Comparison of ENCODE assay signal across 15 cellular contexts in genomic region chr3:121957674-121958419, GRCh38.
DNase-seq lines count a peak whose midpoint lies in the region; ATAC-seq, FAIRE-seq and TF ChIP-seq lines count a peak whose summit lies in the region.
"Had no signal": no experiment of that assay in that cellular context is flagged by ENCODE, and none has a peak within 500 bp of the region (broad histone marks: within the 10 kb centered on the region; RNA-seq: fewer than 3 reads in every experiment).

No MANE protein-coding gene starts in this region.

- ATAC-seq in right lobe of liver (peak; percentile 28 to 72 (median 54)), HepG2 (no peak), HG02981 (IDR thresholded peaks at IDR 0.05; ENCODE audit: unreplicated experiment) (peak; percentile 65), heart right ventricle (peak in 6 of 8 donors; percentile 58 to 82 (median 66))

- in situ Hi-C loops in HepG2 (cut with HindIII; ENCODE audit: extremely low pct_ligation_motif_present, low pct_unique_long_range_greater_than_20kb) = no loop called here

- CTCF ChIA-PET in HepG2 (lab: Yijun Ruan, JAX; ENCODE audit: low intra/inter-chr PET ratio, low total read pairs) = no interaction called here

- no peak overlapping the region for H3K9ac ChIP-seq in HepG2 (ENCODE audit: insufficient read depth, low read depth, low read length)

- no peak overlapping the region for H3K27ac ChIP-seq in right lobe of liver
- H3K27ac ChIP-seq in HepG2 (ENCODE audit: extremely low read length, insufficient read depth, low read length) = no peak overlapping the region
- peak overlapping the region in 3 of 10 donors; percentile 46 to 72 (median 51) for H3K27ac ChIP-seq in heart right ventricle
- H3K27ac ChIP-seq in sigmoid colon = no peak overlapping the region

- H3K4me3 ChIP-seq in right lobe of liver (no peak overlapping the region), HepG2 (replicated peaks in 1 of 3; ENCODE audit: insufficient read depth in 1 of 3, low read depth in 2 of 3, low read length in 3 of 3) (no peak overlapping the region), heart right ventricle (no peak overlapping the region), sigmoid colon (no peak overlapping the region)
- H3K4me3 ChIP-seq: dorsolateral prefrontal cortex, spleen had no signal

- no peak for TF ChIP-seq RAD21 in HepG2 (CRISPR knock-in tag; IDR thresholded peaks at IDR 0.05)

- H3K4me2 ChIP-seq in HepG2 (ENCODE audit: low read depth, low read length) = no peak overlapping the region

- DNase-seq in right lobe of liver (no peak), HepG2 (ENCODE audit: low spot score) (no peak), heart right ventricle (peak in 1 of 2 donors; percentile 15), sigmoid colon (no peak), dermis blood vessel endothelial cell (no peak), NCI-H187 treated with DMSO at 0.1 percent for 48 hours (lab: John Stamatoyannopoulos, UW) (no peak)
- no peak for DNase-seq in activated CD4-positive, CD25-positive, alpha-beta regulatory T cell (lab: John Stamatoyannopoulos, UW)
- DNase-seq: ACHN; activated CD8-positive, alpha-beta memory T cell treated with anti-CD3 and anti-CD28 coated beads, Interleukin-2, amount 50 U/mL, for 48 hours; dorsolateral prefrontal cortex; NCI-H226; nephron progenitor cell; spleen had no signal

- no peak for TF ChIP-seq POLR2A in right lobe of liver (IDR thresholded peaks at IDR 0.05)
- no peak for TF ChIP-seq POLR2A in HepG2 (IDR thresholded peaks at IDR 0.05; ENCODE audit: insufficient read depth in 1 of 2, low read depth in 2 of 2, low read length in 2 of 2)
- TF ChIP-seq POLR2A in sigmoid colon (IDR thresholded peaks at IDR 0.05) = no peak

- POLR2A ChIA-PET in HepG2 (lab: Yijun Ruan, JAX) = no interaction called here

- H3K4me1 ChIP-seq in right lobe of liver (no peaks in the 10 kb centered on the region), HepG2 (ENCODE audit: insufficient read depth, low read length) (no peaks in the 10 kb centered on the region), heart right ventricle (peaks cover 0 to 21% (median 0%) of the 10 kb centered on the region in 9 donors), sigmoid colon (no peaks in the 10 kb centered on the region)

- TF ChIP-seq CTCF in right lobe of liver (IDR thresholded peaks at IDR 0.05) (no peak), HepG2 (CRISPR knock-in tag; IDR thresholded peaks at IDR 0.05) (no peak), heart right ventricle (IDR thresholded peaks at IDR 0.05) (no peak), sigmoid colon (IDR thresholded peaks at IDR 0.05) (no peak)

- intact Hi-C loops in right lobe of liver (cut with DNase I) = no loop called here
- intact Hi-C loops in HepG2 (cut with micrococcal nuclease; ENCODE audit: unreplicated experiment) = no loop called here
- intact Hi-C loops in heart right ventricle (cut with DNase I) = no loop called here
- intact Hi-C loops in sigmoid colon (cut with DNase I) = no loop called here

- H3K27me3 ChIP-seq in right lobe of liver = no peaks in the 10 kb centered on the region
- H3K27me3 ChIP-seq in HepG2 (ENCODE audit: control insufficient read depth in 1 of 2, insufficient read depth in 2 of 2, low read length in 2 of 2) = no peaks in the 10 kb centered on the region
- H3K27me3 ChIP-seq in heart right ventricle = no peaks in the 10 kb centered on the region
- no peaks in the 10 kb centered on the region for H3K27me3 ChIP-seq in sigmoid colon
- H3K27me3 ChIP-seq: dorsolateral prefrontal cortex, spleen had no signal

- no TSS peak for BruUV-seq in HepG2 (replicated peaks; lab: Mats Ljungman, UMichigan)

- H2AFZ ChIP-seq in HepG2 (ENCODE audit: low read length) = no peak overlapping the region

- H3K9me3 ChIP-seq in right lobe of liver (peaks cover 0 to under 1% (median 0%) of the 10 kb centered on the region in 4 donors), HepG2 (ENCODE audit: low read length) (no peaks in the 10 kb centered on the region), heart right ventricle (peaks cover 0 to 18% (median 0%) of the 10 kb centered on the region in 11 donors), sigmoid colon (no peaks in the 10 kb centered on the region)

- TF ChIP-seq EP300 in HepG2 (IDR thresholded peaks at IDR 0.05; ENCODE audit: low read depth in 2 of 2, low read length in 2 of 2) = no peak
- no peak for TF ChIP-seq EP300 in HepG2 (CRISPR knock-in tag; IDR thresholded peaks at IDR 0.05; ENCODE audit: borderline replicate concordance)
- TF ChIP-seq EP300 in sigmoid colon (IDR thresholded peaks at IDR 0.05) = no peak

- no peak for FAIRE-seq in HepG2 (lab: Jason Lieb, UNC)
- FAIRE-seq: TTC549 had no signal

- no peaks in the 10 kb centered on the region for H3K36me3 ChIP-seq in right lobe of liver
- no peaks in the 10 kb centered on the region for H3K36me3 ChIP-seq in HepG2 (replicated peaks in 1 of 2; ENCODE audit: control insufficient read depth in 1 of 2, insufficient read depth in 2 of 2, low read length in 2 of 2)
- no peaks in the 10 kb centered on the region for H3K36me3 ChIP-seq in heart right ventricle
- H3K36me3 ChIP-seq in sigmoid colon = no peaks in the 10 kb centered on the region

- 43% methylated on average over 1 of the region's 2 CpGs for WGBS in right lobe of liver (ENCODE audit: insufficient coverage, low coverage, low lambda C conversion rate, missing lambda C conversion rate)
- 51% methylated on average over 2 of the region's 2 CpGs for WGBS in HepG2 (ENCODE audit: low lambda C conversion rate)
- WGBS in heart right ventricle, 2 donors = 81 to 95% methylated on average over 2 of the region's 2 CpGs
- WGBS in sigmoid colon, 2 donors = 80 to 93% methylated on average over 2 of the region's 2 CpGs

- H3K79me2 ChIP-seq in HepG2 (ENCODE audit: insufficient read depth, low read length) = no peaks in the 10 kb centered on the region

- H4K20me1 ChIP-seq in HepG2 (ENCODE audit: insufficient read depth, low read length) = no peaks in the 10 kb centered on the region

TF ChIP-seq in HepG2, 621 proteins besides CTCF, POLR2A, EP300 and RAD21:
- TF ChIP-seq WIZ (CRISPR knock-in tag; IDR thresholded peaks at IDR 0.05) (no peak), ZNF792 (CRISPR knock-in tag; IDR thresholded peaks at IDR 0.05) (no peak), HOXA3 (CRISPR knock-in tag; IDR thresholded peaks at IDR 0.05) (no peak), PHF8 (CRISPR knock-in tag; IDR thresholded peaks at IDR 0.05) (no peak), MAF1 (CRISPR knock-in tag; IDR thresholded peaks at IDR 0.05; ENCODE audit: borderline replicate concordance) (no peak), ARHGAP35 (CRISPR knock-in tag; IDR thresholded peaks at IDR 0.05; ENCODE audit: borderline replicate concordance) (no peak), ZNF276 (CRISPR knock-in tag; IDR thresholded peaks at IDR 0.05; ENCODE audit: low read depth) (no peak)
